In genomic region chr9:133935328-133936040, GRCh38 we compare ENCODE assay signal across 13 cellular contexts. TPM values are rescaled to one million over a fixed set of nuclear protein-coding genes. Genes with fewer than 3 reads are reported as not detected.
DNase-seq lines count a peak whose midpoint lies in the region; ATAC-seq, FAIRE-seq and TF ChIP-seq lines count a peak whose summit lies in the region.
"Had no signal": no experiment of that assay in that cellular context is flagged by ENCODE, and none has a peak within 500 bp of the region (broad histone marks: within the 10 kb centered on the region; RNA-seq: fewer than 3 reads in every experiment).

No MANE protein-coding gene starts in this region.

- no peak for TF ChIP-seq POLR2A in body of pancreas (IDR thresholded peaks at IDR 0.05)

- H3K4me3 ChIP-seq in HUES6 (ENCODE audit: low read depth, low read length) (no peak overlapping the region), body of pancreas (no peak overlapping the region), small intestine (ENCODE audit: low read depth in 1 of 2, low read length in 2 of 2) (peak overlapping the region in 1 of 2 donors; percentile 2)
- H3K4me3 ChIP-seq: spleen had no signal

- H3K36me3 ChIP-seq in HUES6 (ENCODE audit: control insufficient read depth, insufficient read depth, low read length) = peaks cover 33% of the 10 kb centered on the region
- peaks cover 0 to 6% of the 10 kb centered on the region in 2 donors for H3K36me3 ChIP-seq in body of pancreas (replicated peaks in 1 of 2; ENCODE audit: insufficient read depth in 1 of 2, low read depth in 2 of 2)
- no peaks in the 10 kb centered on the region for H3K36me3 ChIP-seq in small intestine (ENCODE audit: control insufficient read depth in 2 of 2, insufficient read depth in 2 of 2, low read length in 2 of 2)

- ATAC-seq in body of pancreas = peak; percentile 71

- H3K27me3 ChIP-seq in HUES6 (ENCODE audit: control insufficient read depth, insufficient read depth, low read length) (no peaks in the 10 kb centered on the region), body of pancreas (no peaks in the 10 kb centered on the region), small intestine (ENCODE audit: control insufficient read depth in 2 of 2, insufficient read depth in 2 of 2, low read length in 2 of 2) (no peaks in the 10 kb centered on the region)
- H3K27me3 ChIP-seq: spleen had no signal

- FAIRE-seq in small intestine (lab: Jason Lieb, UNC) = no peak
- FAIRE-seq: GM19239 had no signal

- TF ChIP-seq CTCF in body of pancreas (IDR thresholded peaks at IDR 0.05) (peak in 4 of 7 experiments; percentile 38 to 57 (median 51)), GM13976 (IDR thresholded peaks at IDR 0.05; ENCODE audit: borderline replicate concordance, control extremely low read depth, extremely low read depth, insufficient read depth, missing control alignments) (no peak)

- DNase-seq in body of pancreas (peak; percentile 83 to 93 (median 88)), kidney glomerular epithelial cell (lab: John Stamatoyannopoulos, UW) (peak; percentile 55), small intestine (peak; percentile 67), GM13976 (ENCODE audit: low spot score) (no peak), NCI-H2171 (lab: John Stamatoyannopoulos, UW) (no peak), NCI-H82 (lab: John Stamatoyannopoulos, UW) (no peak), midbrain (lab: John Stamatoyannopoulos, UW) (no peak)
- DNase-seq: activated naive CD4-positive, alpha-beta T cell; DND-41; NCI-H187; spleen had no signal

- H3K4me1 ChIP-seq in HUES6 (ENCODE audit: control insufficient read depth, insufficient read depth, low read length) (peaks cover 19% of the 10 kb centered on the region; the same call in 1 of the 2 replicates), body of pancreas (peaks cover 43% of the 10 kb centered on the region), small intestine (ENCODE audit: control insufficient read depth in 2 of 2, insufficient read depth in 1 of 2, low read depth in 1 of 2, low read length in 1 of 2) (peaks cover 9 to 13% of the 10 kb centered on the region in 2 donors)

- intact Hi-C loops in body of pancreas (cut with DNase I) = no loop called here

- 0 out of 2 replicates have a peak overlapping the region, but pooled peaks have one; percentile 49 for H3K27ac ChIP-seq in HUES6 (ENCODE audit: low read depth, low read length)
- H3K27ac ChIP-seq in body of pancreas = peak overlapping the region; percentile 74 to 86 (median 82)
- H3K27ac ChIP-seq in small intestine (ENCODE audit: low read depth in 1 of 2, low read length in 1 of 2) = peak overlapping the region; percentile 88 to 98

- in situ Hi-C loops in GM13976 (cut with MboI; ENCODE audit: low sequenced_read_pairs, unreplicated experiment) = no loop called here

- no peaks in the 10 kb centered on the region for H3K9me3 ChIP-seq in HUES6 (ENCODE audit: control insufficient read depth, insufficient read depth, low read depth, low read length)
- no peaks in the 10 kb centered on the region for H3K9me3 ChIP-seq in body of pancreas
- no peaks in the 10 kb centered on the region for H3K9me3 ChIP-seq in small intestine (ENCODE audit: control insufficient read depth, low read depth)
- H3K9me3 ChIP-seq: spleen had no signal

- H3K9ac ChIP-seq in HUES6 (ENCODE audit: low read length) = no peak overlapping the region

- 33 to 36% methylated on average over 19 to 30 of the region's 30 CpGs for WGBS in body of pancreas, 2 donors
- 17 to 43% (median 42%) methylated on average over 28 to 30 of the region's 30 CpGs for WGBS in small intestine, 3 donors

RNA-seq across cellular contexts. Expression of gene VAV2, which starts 56.6 kb away (rescaled TPM):
- total RNA-seq in body of pancreas = 10 to 100 TPM; 31.6 to 32.3 TPM
- polyA plus RNA-seq in small intestine = 10 to 100 TPM; 26.7 to 40.3 (median 32.2) TPM

Comparison
In these comparisons a context has a peak if more than half of its experiments do, and no peak if none do; other contexts are left out.
1. DNase-seq: peak in body of pancreas (4 of 4), kidney glomerular epithelial cell (single experiment) and small intestine (single experiment); none in GM13976 (single experiment), NCI-H2171 (single experiment), NCI-H82 (single experiment) and midbrain (single experiment).
2. Peak in every context shown above with its lines, with median percentiles within 50 percentile points of each other: H3K27ac ChIP-seq.